In genomic region chr4:78057600-78058560, GRCh38 we compare ENCODE assay signal across 8 cellular contexts. TPM values are rescaled to one million over a fixed set of nuclear protein-coding genes. Genes with fewer than 3 reads are reported as not detected.
DNase-seq lines count a peak whose midpoint lies in the region; ATAC-seq, FAIRE-seq and TF ChIP-seq lines count a peak whose summit lies in the region.

No MANE protein-coding gene starts in this region.

- no peak overlapping the region for H3K27ac ChIP-seq in neutrophil

- H3K36me3 Mint-ChIP-seq in activated naive CD4-positive, alpha-beta T cell treated with anti-CD3 and anti-CD28 coated beads, Interleukin-2, amount 10 ng/mL, durations not matched to agents 7 days and 5 days: peaks cover 1% of the 10 kb centered on the region

- peak overlapping the region; percentile 57 for H3K27ac Mint-ChIP-seq in activated naive CD4-positive, alpha-beta T cell treated with anti-CD3 and anti-CD28 coated beads, Interleukin-2, amount 10 ng/mL, durations not matched to agents 7 days and 5 days

- peaks cover 32 to 33% of the 10 kb centered on the region in 2 experiments for H3K4me1 ChIP-seq in neutrophil (ENCODE audit: control insufficient read depth in 1 of 2, insufficient read depth in 1 of 2, low read depth in 1 of 2, low read length in 1 of 2)

- in situ Hi-C loops in ACHN (cut with HindIII; ENCODE audit: low pct_ligation_motif_present, low pct_unique_long_range_greater_than_20kb, low sequenced_read_pairs): no loop called here

- peak overlapping the region; percentile 45 to 52 for H3K4me3 ChIP-seq in neutrophil (ENCODE audit: low read depth in 1 of 2, low read length in 1 of 2)

- H3K36me3 ChIP-seq in neutrophil: no peaks in the 10 kb centered on the region

- no peak for ATAC-seq in GM21381 (IDR thresholded peaks at IDR 0.05; ENCODE audit: unreplicated experiment)
- ATAC-seq in HG03565 (IDR thresholded peaks at IDR 0.05; ENCODE audit: unreplicated experiment): no peak

- TF ChIP-seq POLR2A in GM12891 (IDR thresholded peaks at IDR 0.05; ENCODE audit: low read depth, low read length): no peak

- H3K4me3 Mint-ChIP-seq in activated naive CD4-positive, alpha-beta T cell treated with anti-CD3 and anti-CD28 coated beads, Interleukin-2, amount 10 ng/mL, durations not matched to agents 7 days and 5 days: peak overlapping the region; percentile 74

- H3K27me3 Mint-ChIP-seq in activated naive CD4-positive, alpha-beta T cell treated with anti-CD3 and anti-CD28 coated beads, Interleukin-2, amount 10 ng/mL, durations not matched to agents 7 days and 5 days: peaks cover 69% of the 10 kb centered on the region

- CTCF ChIA-PET in activated naive CD4-positive, alpha-beta T cell treated with anti-CD3 and anti-CD28 coated beads, Interleukin-2, amount 10 ng/mL, durations not matched to agents 7 days and 5 days (lab: Charles Lee): interaction anchor here (0.8 to 1.5 kb wide), 2 partner anchors 203 to 360 kb away, joined by 3 read pairs; no protein-coding TSS in a partner anchor

- DNase-seq in ACHN: peak; percentile 34
- DNase-seq in GM12891 (ENCODE audit: insufficient read length, low spot score): no peak
- DNase-seq in NCI-H146 treated with DMSO at 0.1 percent for 48 hours (lab: John Stamatoyannopoulos, UW; ENCODE audit: unreplicated experiment): peak; percentile 29
- DNase-seq in activated naive CD4-positive, alpha-beta T cell treated with anti-CD3 and anti-CD28 coated beads, Interleukin-2, amount 10 ng/mL, durations not matched to agents 7 days and 5 days: peak; percentile 46
- DNase-seq in glomerular visceral epithelial cell (ENCODE audit: extremely low spot score): peak; percentile 54

- peaks cover 30% of the 10 kb centered on the region for H3K4me1 Mint-ChIP-seq in activated naive CD4-positive, alpha-beta T cell treated with anti-CD3 and anti-CD28 coated beads, Interleukin-2, amount 10 ng/mL, durations not matched to agents 7 days and 5 days

- TF ChIP-seq CTCF in neutrophil (IDR thresholded peaks at IDR 0.05): no peak

- no peaks in the 10 kb centered on the region for H3K9me3 ChIP-seq in neutrophil

- FAIRE-seq in GM12891 (lab: Jason Lieb, UNC): peak; percentile 9

- peaks cover 100% of the 10 kb centered on the region for H3K27me3 ChIP-seq in neutrophil

- H3K9me3 Mint-ChIP-seq in activated naive CD4-positive, alpha-beta T cell treated with anti-CD3 and anti-CD28 coated beads, Interleukin-2, amount 10 ng/mL, durations not matched to agents 7 days and 5 days: no peaks in the 10 kb centered on the region

TF ChIP-seq in GM12891, 5 proteins besides CTCF, POLR2A, EP300 and RAD21:
- TF ChIP-seq SPI1 (IDR thresholded peaks at IDR 0.05; ENCODE audit: low read depth, low read length): no peak

RNA-seq across cellular contexts. Expression of gene FRAS1, which starts 0.8 kb away (rescaled TPM):
- polyA plus RNA-seq in GM12891 (2012; ENCODE audit: low read depth, missing spikeins): 0.01 TPM
